14 cellular contexts compared by ENCODE assay signal in genomic region chr11:131760191-131760951, GRCh38.
A peak's percentile ranks its signal among the peaks of the same experiment; 100 is the strongest.
DNase-seq lines count a peak whose midpoint lies in the region; ATAC-seq, FAIRE-seq and TF ChIP-seq lines count a peak whose summit lies in the region.
"Had no signal": no experiment of that assay in that cellular context is flagged by ENCODE, and none has a peak within 500 bp of the region (broad histone marks: within the 10 kb centered on the region; RNA-seq: fewer than 3 reads in every experiment).

No MANE protein-coding gene starts in this region.

- H3K4me2 ChIP-seq in mesenchymal stem cell (ENCODE audit: low read length, poor library complexity, severe bottlenecking), result no peak overlapping the region

- TF ChIP-seq CTCF in AG04450 (IDR thresholded peaks at IDR 0.05; ENCODE audit: low read depth, low read length), result no peak
- TF ChIP-seq CTCF in chondrocyte (IDR thresholded peaks at IDR 0.05), result peak; percentile 45

- peak overlapping the region; percentile 22 for H3K4me3 Mint-ChIP-seq in chondrocyte (ENCODE audit: unreplicated experiment)
- H3K4me3 Mint-ChIP-seq: activated T-cell treated with anti-CD3 and anti-CD28 coated beads, Interleukin-2, amount 50 U/mL, for 24 hours; T-helper 17 cell had no signal

- CTCF ChIA-PET in AG04450 (lab: Charles Lee), result interaction anchor here (6.1 kb wide), 1 partner anchor 13 kb away, joined by 45 read pairs; no protein-coding TSS in a partner anchor

- H3K27ac Mint-ChIP-seq in chondrocyte (ENCODE audit: unreplicated experiment), result peak overlapping the region; percentile 70
- H3K27ac Mint-ChIP-seq: activated T-cell treated with anti-CD3 and anti-CD28 coated beads, Interleukin-2, amount 50 U/mL, for 24 hours; T-helper 17 cell had no signal

- no peak overlapping the region for H3K23ac ChIP-seq in mesenchymal stem cell (ENCODE audit: low read length in 2 of 2)

- H3K36me3 Mint-ChIP-seq in chondrocyte (ENCODE audit: low read depth), result no peaks in the 10 kb centered on the region

- no peak overlapping the region for H2BK12ac ChIP-seq in mesenchymal stem cell (ENCODE audit: low read length in 2 of 2)

- no peak overlapping the region for H4K8ac ChIP-seq in mesenchymal stem cell (ENCODE audit: low read length)

- peak overlapping the region; percentile 82 for H3K9ac ChIP-seq in mesenchymal stem cell (ENCODE audit: low read length)

- no peak for ATAC-seq in HG02870 (IDR thresholded peaks at IDR 0.05; ENCODE audit: unreplicated experiment)
- ATAC-seq in GM19023 (IDR thresholded peaks at IDR 0.05; ENCODE audit: unreplicated experiment), result no peak
- ATAC-seq: GM12878, T-helper 17 cell had no signal

- H2BK15ac ChIP-seq in mesenchymal stem cell (ENCODE audit: low read depth, poor library complexity, severe bottlenecking), result no peak overlapping the region

- no peak overlapping the region for H3K14ac ChIP-seq in mesenchymal stem cell (ENCODE audit: low read length in 2 of 2)

- 68% methylated on average over 25 of the region's 25 CpGs for WGBS in mesenchymal stem cell

- no peak for FAIRE-seq in frontal cortex (lab: Jason Lieb, UNC)
- FAIRE-seq: colon, GM12878 had no signal

- H3K9me3 ChIP-seq in AG04450 (ENCODE audit: control insufficient read depth, insufficient read depth, low read length) (no peaks in the 10 kb centered on the region), mesenchymal stem cell (ENCODE audit: control insufficient read depth, low read length) (no peaks in the 10 kb centered on the region)

- H3K36me3 ChIP-seq in mesenchymal stem cell (ENCODE audit: control insufficient read depth in 1 of 2, insufficient read depth in 2 of 2, low read depth in 1 of 2, low read length in 2 of 2), result no peaks in the 10 kb centered on the region

- no peak overlapping the region for H2AFZ ChIP-seq in mesenchymal stem cell (ENCODE audit: low read depth, low read length)

- peaks cover 39% of the 10 kb centered on the region for H3K4me1 Mint-ChIP-seq in chondrocyte (ENCODE audit: low read depth)
- H3K4me1 Mint-ChIP-seq: T-helper 17 cell had no signal

- no peak overlapping the region for H3K18ac ChIP-seq in mesenchymal stem cell (ENCODE audit: low read depth in 1 of 2, low read length in 2 of 2)

- peak overlapping the region; percentile 42 for H3K27ac ChIP-seq in AG04450 (ENCODE audit: low read depth, low read length)
- no peak overlapping the region for H3K27ac ChIP-seq in mesenchymal stem cell (ENCODE audit: low read length, poor library complexity, severe bottlenecking)

- no peaks in the 10 kb centered on the region for H3K27me3 ChIP-seq in AG04450 (ENCODE audit: control insufficient read depth, insufficient read depth, low read length)
- H3K27me3 ChIP-seq in mesenchymal stem cell (ENCODE audit: control insufficient read depth in 1 of 2, insufficient read depth in 1 of 2, low read length in 2 of 2), result peaks cover 0 to 13% of the 10 kb centered on the region in 2 experiments

- H3K79me1 ChIP-seq in mesenchymal stem cell (replicated peaks; ENCODE audit: low read length, poor library complexity, severe bottlenecking), result no peaks in the 10 kb centered on the region

- no peak overlapping the region for H3K4me3 ChIP-seq in AG04450 (ENCODE audit: low read depth, low read length)
- peak overlapping the region in 1 of 2 experiments; percentile 64 for H3K4me3 ChIP-seq in mesenchymal stem cell (ENCODE audit: insufficient read depth in 1 of 2, low read depth in 1 of 2, low read length in 2 of 2)
- H3K4me3 ChIP-seq: GM12878 had no signal

- H2BK5ac ChIP-seq in mesenchymal stem cell (ENCODE audit: low read depth, low read length, poor library complexity, severe bottlenecking), result no peak overlapping the region

- no peak overlapping the region for H2AK5ac ChIP-seq in mesenchymal stem cell (ENCODE audit: low read length, severe bottlenecking)

- no peak overlapping the region for H4K91ac ChIP-seq in mesenchymal stem cell (ENCODE audit: low read length)

- H3K9me3 Mint-ChIP-seq in chondrocyte (ENCODE audit: low read depth), result no peaks in the 10 kb centered on the region
- H3K9me3 Mint-ChIP-seq: activated T-cell treated with anti-CD3 and anti-CD28 coated beads, Interleukin-2, amount 50 U/mL, for 24 hours had no signal

- POLR2A ChIA-PET in AG04450 (lab: Yijun Ruan, JAX), result no interaction called here

- DNase-seq in AG04450 (ENCODE audit: low read depth, low spot score) (no peak), LHCN-M2 (ENCODE audit: low read depth) (peak; percentile 87), chondrocyte (ENCODE audit: low spot score) (no peak), mesenchymal stem cell (no peak), frontal cortex (ENCODE audit: low spot score in 2 of 2) (no peak)
- DNase-seq in stimulated activated CD4-positive, alpha-beta T cell treated with anti-CD3 and anti-CD28 coated beads, Interleukin-1b, Interleukin-23, amount 100 ng/mL, for 48 hours, result no peak
- DNase-seq: activated T-cell treated with anti-CD3 and anti-CD28 coated beads, Interleukin-2, amount 50 U/mL, for 24 hours; KBM-7; NCI-H526; T-helper 17 cell had no signal

- no peak overlapping the region for H2BK120ac ChIP-seq in mesenchymal stem cell (ENCODE audit: low read depth, low read length)

- H3K4me1 ChIP-seq in mesenchymal stem cell (ENCODE audit: control insufficient read depth, insufficient read depth, low read depth, low read length), result no peaks in the 10 kb centered on the region

- no peak overlapping the region for H3K4ac ChIP-seq in mesenchymal stem cell (ENCODE audit: low read depth in 1 of 2, low read length in 2 of 2)

- H3K27me3 Mint-ChIP-seq in chondrocyte (ENCODE audit: low read depth), result no peaks in the 10 kb centered on the region
- H3K27me3 Mint-ChIP-seq: activated T-cell treated with anti-CD3 and anti-CD28 coated beads, Interleukin-2, amount 50 U/mL, for 24 hours; T-helper 17 cell had no signal
